ENCODE assay signal across 8 cellular contexts in genomic region chr11:128474036-128474874, GRCh38.
DNase-seq lines count a peak whose midpoint lies in the region; ATAC-seq lines count a peak whose summit lies in the region.
"Had no signal": no experiment of that assay in that cellular context is flagged by ENCODE, and none has a peak within 500 bp of the region (broad histone marks: within the 10 kb centered on the region; RNA-seq: fewer than 3 reads in every experiment).

No MANE protein-coding gene starts in this region.

- peak overlapping the region; percentile 66 for H3K4me3 Mint-ChIP-seq in activated CD4-positive, alpha-beta memory T cell treated with anti-CD3 and anti-CD28 coated beads for 36 hours

- ATAC-seq in left ventricle myocardium superior (peak; percentile 45), GM19455 (IDR thresholded peaks at IDR 0.05; ENCODE audit: unreplicated experiment) (no peak)

- intact Hi-C loops in activated CD4-positive, alpha-beta memory T cell treated with anti-CD3 and anti-CD28 coated beads for 36 hours (cut with micrococcal nuclease): loop anchor here (5.0 to 10.0 kb wide), 2 partner anchors 302 to 439 kb away; no protein-coding TSS in a partner anchor
- intact Hi-C loops in left ventricle myocardium superior (cut with micrococcal nuclease): no loop called here

- peak overlapping the region in 20 of 21 experiments; percentile 18 to 89 (median 68) for H3K27ac ChIP-seq in skin epidermis
- H3K27ac ChIP-seq: PC-9 had no signal

- peak overlapping the region; percentile 99 for H3K27ac Mint-ChIP-seq in activated CD4-positive, alpha-beta memory T cell treated with anti-CD3 and anti-CD28 coated beads for 36 hours

- no peaks in the 10 kb centered on the region for H3K9me3 Mint-ChIP-seq in activated CD4-positive, alpha-beta memory T cell treated with anti-CD3 and anti-CD28 coated beads for 36 hours

- peaks cover 95% of the 10 kb centered on the region for H3K4me1 Mint-ChIP-seq in activated CD4-positive, alpha-beta memory T cell treated with anti-CD3 and anti-CD28 coated beads for 36 hours (ENCODE audit: low read depth)

- POLR2A ChIA-PET in activated CD4-positive, alpha-beta memory T cell treated with anti-CD3 and anti-CD28 coated beads for 36 hours (lab: Charles Lee): interaction anchor here (0.7 to 10.0 kb wide), 14 partner anchors 9 to 185 kb away, joined by 3 to 86 read pairs (median 6); no protein-coding TSS in a partner anchor

- peaks cover 92% of the 10 kb centered on the region for H3K36me3 Mint-ChIP-seq in activated CD4-positive, alpha-beta memory T cell treated with anti-CD3 and anti-CD28 coated beads for 36 hours

- peak; percentile 21 for DNase-seq in HT-29 (ENCODE audit: low spot score)
- DNase-seq in activated CD4-positive, alpha-beta memory T cell treated with anti-CD3 and anti-CD28 coated beads for 36 hours: no peak
- no peak for DNase-seq in left ventricle myocardium superior
- no peak for DNase-seq in stimulated activated CD4-positive, alpha-beta T cell treated with anti-CD3 and anti-CD28 coated beads, Interleukin-4, amount 100 ng/mL, for 4 hours
- no peak for DNase-seq in globus pallidus (ENCODE audit: low spot score)
- DNase-seq: PC-9 had no signal

- H3K4me3 ChIP-seq in skin epidermis: no peak overlapping the region
- H3K4me3 ChIP-seq: PC-9 had no signal

- CTCF ChIA-PET in activated CD4-positive, alpha-beta memory T cell treated with anti-CD3 and anti-CD28 coated beads for 36 hours (lab: Charles Lee): interaction anchor here (0.8 to 5.7 kb wide), 13 partner anchors 8 to 302 kb away, joined by 3 to 41 read pairs (median 4); no protein-coding TSS in a partner anchor

- H3K27me3 Mint-ChIP-seq in activated CD4-positive, alpha-beta memory T cell treated with anti-CD3 and anti-CD28 coated beads for 36 hours: no peaks in the 10 kb centered on the region
